In genomic region chr1:33010946-33011731, GRCh38 we compare ENCODE assay signal across 9 cellular contexts. TPM values are rescaled to one million over a fixed set of nuclear protein-coding genes. Genes with fewer than 3 reads are reported as not detected.
DNase-seq lines count a peak whose midpoint lies in the region; ATAC-seq and TF ChIP-seq lines count a peak whose summit lies in the region.
"Had no signal": no experiment of that assay in that cellular context is flagged by ENCODE, and none has a peak within 500 bp of the region (broad histone marks: within the 10 kb centered on the region; RNA-seq: fewer than 3 reads in every experiment).

No MANE protein-coding gene starts in this region.

- no peaks in the 10 kb centered on the region for H3K27me3 ChIP-seq in Peyer's patch
- no peaks in the 10 kb centered on the region for H3K27me3 ChIP-seq in thoracic aorta (replicated peaks; ENCODE audit: insufficient read depth)

- DNase-seq in Peyer's patch (no peak), dermis microvascular lymphatic vessel endothelial cell (ENCODE audit: low read depth in 2 of 2) (peak; percentile 74 to 82), mucosa of descending colon (peak in 1 of 3 donors; percentile 49), thoracic aorta (ENCODE audit: low spot score) (peak; percentile 19), NCI-H524 (lab: John Stamatoyannopoulos, UW) (no peak)
- DNase-seq: NCI-H1930; stimulated activated naive CD8-positive, alpha-beta T cell treated with anti-CD3 and anti-CD28 coated beads, Interleukin-15, amount 100 ng/mL, for 72 hours had no signal

- H3K4me1 ChIP-seq in Peyer's patch (peaks cover 0 to 45% (median 0%) of the 10 kb centered on the region in 4 donors), mucosa of descending colon (ENCODE audit: low read depth) (peaks cover 3% of the 10 kb centered on the region), thoracic aorta (ENCODE audit: control insufficient read depth in 1 of 2, low read depth in 2 of 2) (peaks cover 18 to 24% of the 10 kb centered on the region in 2 donors)

- H3K9me3 ChIP-seq in Peyer's patch (no peaks in the 10 kb centered on the region), mucosa of descending colon (no peaks in the 10 kb centered on the region), thoracic aorta (no peaks in the 10 kb centered on the region)

- no peak for TF ChIP-seq POLR2A in Peyer's patch (IDR thresholded peaks at IDR 0.05)

- ATAC-seq in mucosa of descending colon (peak; percentile 59), thoracic aorta (ENCODE audit: insufficient number of reproducible peaks, low FRiP score, low read depth) (peak; percentile 39), HG03565 (IDR thresholded peaks at IDR 0.05; ENCODE audit: unreplicated experiment) (no peak), GM19467 (IDR thresholded peaks at IDR 0.05; ENCODE audit: unreplicated experiment) (no peak)
- ATAC-seq: stimulated activated naive CD8-positive, alpha-beta T cell treated with anti-CD3 and anti-CD28 coated beads, Interleukin-15, amount 100 ng/mL, for 72 hours had no signal

- H3K36me3 ChIP-seq in Peyer's patch (peaks cover 0 to 60% (median 0%) of the 10 kb centered on the region in 3 donors), mucosa of descending colon (ENCODE audit: low read depth) (peaks cover 10% of the 10 kb centered on the region), thoracic aorta (peaks cover 20% of the 10 kb centered on the region)

- H3K27ac ChIP-seq in Peyer's patch (peak overlapping the region in 3 of 4 donors; percentile 34 to 68 (median 62)), thoracic aorta (peak overlapping the region; percentile 76 to 78)

- intact Hi-C loops in mucosa of descending colon (cut with DNase I, micrococcal nuclease): no loop called here

- H3K4me3 ChIP-seq in Peyer's patch (no peak overlapping the region), mucosa of descending colon (no peak overlapping the region), thoracic aorta (no peak overlapping the region)

- TF ChIP-seq CTCF in Peyer's patch (IDR thresholded peaks at IDR 0.05): no peak
- no peak for TF ChIP-seq CTCF in mucosa of descending colon (IDR thresholded peaks at IDR 0.05)
- TF ChIP-seq CTCF in thoracic aorta (IDR thresholded peaks at IDR 0.05): no peak

RNA-seq across cellular contexts. Expression of gene AK2, which starts 25.5 kb away (rescaled TPM):
- 100 to 1,000 TPM; 273 to 366 (median 293) TPM for total RNA-seq in Peyer's patch
- 58.4 and 58.7 TPM in 2 replicates for total RNA-seq in dermis microvascular lymphatic vessel endothelial cell
- total RNA-seq in mucosa of descending colon: 100 to 1,000 TPM; 147 to 228 (median 186) TPM
- total RNA-seq in thoracic aorta: 100 to 1,000 TPM; 106 to 253 TPM

RNA-seq across cellular contexts. Expression of gene RNF19B, which starts 46.5 kb away (rescaled TPM):
- total RNA-seq in Peyer's patch (10 to 100 TPM; 28.1 to 62.1 (median 54.6) TPM), dermis microvascular lymphatic vessel endothelial cell (14.2 and 16.6 TPM in 2 replicates), mucosa of descending colon (10 to 100 TPM; 51.5 to 74.9 (median 68.0) TPM), thoracic aorta (10 to 100 TPM; 21.9 to 37.2 TPM)

Comparison
In these comparisons a context has a peak if more than half of its experiments do, and no peak if none do; other contexts are left out.
1. DNase-seq: peak in dermis microvascular lymphatic vessel endothelial cell (2 of 2) and thoracic aorta (single experiment); none in Peyer's patch (0 of 3) and NCI-H524 (0 of 2).
2. ATAC-seq: peak in mucosa of descending colon (single experiment) and thoracic aorta (single experiment); none in HG03565 (single experiment) and GM19467 (single experiment).